Comparison of ENCODE assay signal across 1 cellular context in genomic region chr2:218856896-218857243, GRCh38.
TF ChIP-seq lines count a peak whose summit lies in the region.

No MANE protein-coding gene starts in this region.

TF ChIP-seq in H1, 55 proteins besides CTCF, POLR2A, EP300 and RAD21:
- TF ChIP-seq CBX5 (IDR thresholded peaks at IDR 0.05; ENCODE audit: low read depth, low read length): no peak
- no peak for TF ChIP-seq TCF12 (IDR thresholded peaks at IDR 0.05; ENCODE audit: low read depth, low read length)
- no peak for TF ChIP-seq CHD1 (IDR thresholded peaks at IDR 0.05; ENCODE audit: low read depth, low read length)
- TF ChIP-seq USF2 (IDR thresholded peaks at IDR 0.05; ENCODE audit: low read length): no peak
- no peak for TF ChIP-seq PHF8 (conservative IDR thresholded peaks at IDR 0.05; ENCODE audit: low read depth, low read length)
- TF ChIP-seq CEBPB (IDR thresholded peaks at IDR 0.05; ENCODE audit: low read depth, low read length): no peak
- no peak for TF ChIP-seq ZNF274 (IDR thresholded peaks at IDR 0.05; ENCODE audit: borderline replicate concordance, extremely low read depth, low read length)
- TF ChIP-seq SUZ12 (IDR thresholded peaks at IDR 0.05; ENCODE audit: low read length): no peak
- no peak for TF ChIP-seq HDAC6 (IDR thresholded peaks at IDR 0.05; ENCODE audit: low read depth, low read length)
- TF ChIP-seq, protein P1, sequence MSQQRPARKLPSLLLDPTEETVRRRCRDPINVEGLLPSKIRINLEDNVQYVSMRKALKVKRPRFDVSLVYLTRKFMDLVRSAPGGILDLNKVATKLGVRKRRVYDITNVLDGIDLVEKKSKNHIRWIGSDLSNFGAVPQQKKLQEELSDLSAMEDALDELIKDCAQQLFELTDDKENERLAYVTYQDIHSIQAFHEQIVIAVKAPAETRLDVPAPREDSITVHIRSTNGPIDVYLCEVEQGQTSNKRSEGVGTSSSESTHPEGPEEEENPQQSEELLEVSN (IDR thresholded peaks at IDR 0.05): no peak
- TF ChIP-seq SIN3A (conservative IDR thresholded peaks at IDR 0.05 in 1 of 2, IDR thresholded peaks at IDR 0.05 in 1 of 2; ENCODE audit: low read depth in 1 of 2, low read length in 2 of 2): no peak
- TF ChIP-seq RXRA (IDR thresholded peaks at IDR 0.05; ENCODE audit: insufficient read depth, low read depth, low read length): no peak
- no peak for TF ChIP-seq HDAC2 (IDR thresholded peaks at IDR 0.05; ENCODE audit: borderline replicate concordance in 1 of 2, low read depth in 2 of 2, low read length in 2 of 2)
- TF ChIP-seq CREB1 (IDR thresholded peaks at IDR 0.05): no peak
- TF ChIP-seq CBX8 (IDR thresholded peaks at IDR 0.05; ENCODE audit: borderline replicate concordance, low read depth, low read length): no peak
- no peak for TF ChIP-seq RNF2 (IDR thresholded peaks at IDR 0.05; ENCODE audit: borderline replicate concordance, low read depth, low read length, missing control alignments, poor library complexity, severe bottlenecking)
- TF ChIP-seq GABPA (IDR thresholded peaks at IDR 0.05; ENCODE audit: borderline replicate concordance, insufficient read depth, low read length): no peak
- no peak for TF ChIP-seq JUN (IDR thresholded peaks at IDR 0.05; ENCODE audit: low read depth, low read length)
